Comparison of ENCODE assay signal across 7 cellular contexts in the genomic region with DNA sequence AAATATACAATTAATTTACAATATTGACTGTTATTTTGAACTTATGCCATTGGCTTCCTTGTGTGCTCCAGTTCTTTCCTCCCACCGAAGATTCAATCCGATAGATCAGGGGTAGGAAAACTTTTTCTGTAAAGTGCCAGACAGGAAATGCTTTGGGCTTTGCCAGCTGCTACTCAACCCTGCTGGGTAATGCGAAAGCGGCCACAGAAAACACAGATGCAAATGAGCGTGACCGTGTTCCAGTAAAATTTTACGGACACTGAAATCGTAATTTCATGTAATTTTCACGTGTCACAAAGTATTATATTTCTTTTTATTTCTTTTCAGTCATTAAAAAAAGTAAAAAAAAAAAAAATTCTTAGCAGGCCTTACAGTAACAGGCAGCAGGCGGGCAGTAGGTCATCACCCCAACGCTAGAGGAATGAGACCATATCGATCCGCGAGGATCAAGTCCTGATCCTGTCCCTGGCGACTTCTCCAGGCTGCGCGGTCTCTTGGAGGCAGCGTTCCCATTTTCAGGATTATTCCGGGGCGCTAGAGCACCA. TPM values are rescaled to one million over a fixed set of nuclear protein-coding genes. Genes with fewer than 3 reads are reported as not detected.
DNase-seq lines count a peak whose midpoint lies in the region; ATAC-seq and TF ChIP-seq lines count a peak whose summit lies in the region.

No MANE protein-coding gene starts in this region.

- H3K4me3 Mint-ChIP-seq in activated CD4-positive, alpha-beta T cell treated with anti-CD3 and anti-CD28 coated beads, Interleukin-2, amount 10 ng/mL, durations not matched to agents 24 days and 14 days: peak overlapping the region; percentile 94
- H3K4me3 Mint-ChIP-seq in endodermal cell: peak overlapping the region; percentile 94

- TF ChIP-seq EP300 in transverse colon (IDR thresholded peaks at IDR 0.05; ENCODE audit: low read depth): no peak

- H3K9ac ChIP-seq in endodermal cell (ENCODE audit: extremely low read depth, low read length, poor library complexity, severe bottlenecking): peak overlapping the region; percentile 89

- in situ Hi-C loops in transverse colon (cut with MboI; ENCODE audit: low pct_ligation_motif_present in 1 of 4, low pct_unique_long_range_greater_than_20kb in 1 of 4, low sequenced_read_pairs in 3 of 4): no loop called here

- H3K36me3 ChIP-seq in endodermal cell (ENCODE audit: control insufficient read depth, insufficient read depth, low read length) (peaks cover 4% of the 10 kb centered on the region), transverse colon (no peaks in the 10 kb centered on the region)

- peak; percentile 31 for ATAC-seq in GM21786 (IDR thresholded peaks at IDR 0.05; ENCODE audit: unreplicated experiment)

- DNase-seq in GM12864 (ENCODE audit: low read depth) (no peak), M059J (ENCODE audit: low read depth) (peak; percentile 70), endodermal cell (peak; percentile 56), myocyte (ENCODE audit: low read depth) (peak; percentile 83), transverse colon (peak; percentile 63)
- DNase-seq in activated CD4-positive, alpha-beta T cell treated with anti-CD3 and anti-CD28 coated beads, Interleukin-2, amount 10 ng/mL, durations not matched to agents 24 days and 14 days: peak; percentile 87

- TF ChIP-seq CTCF in GM12864 (IDR thresholded peaks at IDR 0.05; ENCODE audit: low read depth, low read length, missing control alignments): no peak
- TF ChIP-seq CTCF in endodermal cell (conservative IDR thresholded peaks at IDR 0.05): no peak
- TF ChIP-seq CTCF in transverse colon (IDR thresholded peaks at IDR 0.05): peak in 2 of 5 experiments; percentile 20 to 27

- intact Hi-C loops in activated CD4-positive, alpha-beta T cell treated with anti-CD3 and anti-CD28 coated beads, Interleukin-2, amount 10 ng/mL, durations not matched to agents 24 days and 14 days (cut with micrococcal nuclease): loop anchor here (5.0 to 10.0 kb wide), 7 partner anchors 40 to 1955 kb away; a partner anchor contains a TSS
- intact Hi-C loops in transverse colon (cut with DNase I; ENCODE audit: low total_unique reads): loop anchor here (5.0 kb wide), 1 partner anchor 135 kb away; a partner anchor contains a TSS

- no peaks in the 10 kb centered on the region for H3K27me3 Mint-ChIP-seq in activated CD4-positive, alpha-beta T cell treated with anti-CD3 and anti-CD28 coated beads, Interleukin-2, amount 10 ng/mL, durations not matched to agents 24 days and 14 days
- no peaks in the 10 kb centered on the region for H3K27me3 Mint-ChIP-seq in endodermal cell (ENCODE audit: insufficient read depth)

- H3K27ac ChIP-seq in endodermal cell (ENCODE audit: low read depth, low read length): peak overlapping the region; percentile 19
- H3K27ac ChIP-seq in transverse colon: peak overlapping the region; percentile 98 to 100 (median 100)

- H3K4me3 ChIP-seq in GM12864 (ENCODE audit: low read depth, low read length): peak overlapping the region; percentile 87
- peak overlapping the region; percentile 94 for H3K4me3 ChIP-seq in endodermal cell (ENCODE audit: low read length)
- peak overlapping the region; percentile 74 to 88 (median 83) for H3K4me3 ChIP-seq in transverse colon

- H3K27ac Mint-ChIP-seq in activated CD4-positive, alpha-beta T cell treated with anti-CD3 and anti-CD28 coated beads, Interleukin-2, amount 10 ng/mL, durations not matched to agents 24 days and 14 days: peak overlapping the region; percentile 96
- peak overlapping the region; percentile 99 for H3K27ac Mint-ChIP-seq in endodermal cell

- H3K4me1 ChIP-seq in endodermal cell (ENCODE audit: control insufficient read depth, insufficient read depth, low read length) (peaks cover 33% of the 10 kb centered on the region), transverse colon (peaks cover 6 to 52% (median 35%) of the 10 kb centered on the region in 4 donors)

- WGBS in endodermal cell (ENCODE audit: insufficient coverage in 1 of 2, insufficient read length in 1 of 2), 2 experiments: 6 to 7% methylated on average over 16 to 20 of the region's 20 CpGs
- 0 to 3% methylated on average over 7 to 20 of the region's 20 CpGs for whole genome bisulfite sequencing in transverse colon (ENCODE audit: low coverage in 1 of 2), 2 donors

- peaks cover 51% of the 10 kb centered on the region for H3K4me1 Mint-ChIP-seq in activated CD4-positive, alpha-beta T cell treated with anti-CD3 and anti-CD28 coated beads, Interleukin-2, amount 10 ng/mL, durations not matched to agents 24 days and 14 days
- peaks cover 50% of the 10 kb centered on the region for H3K4me1 Mint-ChIP-seq in endodermal cell

- H3K27me3 ChIP-seq in endodermal cell (ENCODE audit: control insufficient read depth, insufficient read depth, low read length, poor library complexity, severe bottlenecking) (no peaks in the 10 kb centered on the region), transverse colon (no peaks in the 10 kb centered on the region)

- TF ChIP-seq POLR2A in transverse colon (IDR thresholded peaks at IDR 0.05): peak; percentile 4

- H3K9me3 Mint-ChIP-seq in activated CD4-positive, alpha-beta T cell treated with anti-CD3 and anti-CD28 coated beads, Interleukin-2, amount 10 ng/mL, durations not matched to agents 24 days and 14 days: no peaks in the 10 kb centered on the region
- H3K9me3 Mint-ChIP-seq in endodermal cell: no peaks in the 10 kb centered on the region

- H3K9me3 ChIP-seq in endodermal cell (ENCODE audit: control insufficient read depth, low read length) (no peaks in the 10 kb centered on the region), transverse colon (no peaks in the 10 kb centered on the region)

- peaks cover 15% of the 10 kb centered on the region for H3K36me3 Mint-ChIP-seq in activated CD4-positive, alpha-beta T cell treated with anti-CD3 and anti-CD28 coated beads, Interleukin-2, amount 10 ng/mL, durations not matched to agents 24 days and 14 days (ENCODE audit: low read depth)
- peaks cover 4% of the 10 kb centered on the region for H3K36me3 Mint-ChIP-seq in endodermal cell (ENCODE audit: low read depth)

RNA-seq across cellular contexts. Expression of a gene that starts 0.6 kb away (rescaled TPM):
- total RNA-seq in M059J (2014; rRNA removed; shearing (Covaris generic)): 24.4 and 29.9 TPM in 2 replicates
- total RNA-seq in activated CD4-positive, alpha-beta T cell treated with anti-CD3 and anti-CD28 coated beads, Interleukin-2, amount 10 ng/mL, durations not matched to agents 24 days and 14 days: 6.6 and 7.2 TPM in 2 replicates
- total RNA-seq in endodermal cell (10 to 100 TPM; 14.0 to 29.0 TPM), myocyte (39.0 and 42.6 TPM in 2 replicates), transverse colon (10 to 100 TPM in 2 of 4 donors, 1 to 10 TPM in 2; 3.4 to 36.7 (median 21.6) TPM)
- polyA plus RNA-seq in endodermal cell (2013, experiment 1 of 2): 7.0 TPM
- 8.6 TPM for polyA plus RNA-seq in endodermal cell (2013, experiment 2 of 2)
- 23.2 TPM for polyA plus RNA-seq in myocyte (2012)

RNA-seq across cellular contexts. Expression of a gene that starts 1.0 kb away (rescaled TPM):
- total RNA-seq in M059J (2014; rRNA removed; shearing (Covaris generic)): 80.5 and 86.9 TPM in 2 replicates
- total RNA-seq in activated CD4-positive, alpha-beta T cell treated with anti-CD3 and anti-CD28 coated beads, Interleukin-2, amount 10 ng/mL, durations not matched to agents 24 days and 14 days: 41.5 and 42.4 TPM in 2 replicates
- total RNA-seq in endodermal cell: 10 to 100 TPM; 15.0 to 20.5 TPM
- 5.7 TPM for polyA plus RNA-seq in endodermal cell (2013, experiment 1 of 2)
- polyA plus RNA-seq in endodermal cell (2013, experiment 2 of 2): 8.4 TPM
- 18.7 and 24.6 TPM in 2 replicates for total RNA-seq in myocyte
- polyA plus RNA-seq in myocyte (2012): 27.1 TPM
- total RNA-seq in transverse colon: 10 to 100 TPM in 2 of 4 donors, 1 to 10 TPM in 1, under 1 TPM in 1; 0.60 to 37.8 (median 19.0) TPM

RNA-seq across cellular contexts. Expression of a gene that starts 59.3 kb away (rescaled TPM):
- total RNA-seq in M059J (2014; rRNA removed; shearing (Covaris generic)): 18.9 and 36.0 TPM in 2 replicates
- total RNA-seq in activated CD4-positive, alpha-beta T cell treated with anti-CD3 and anti-CD28 coated beads, Interleukin-2, amount 10 ng/mL, durations not matched to agents 24 days and 14 days: 40.0 and 45.0 TPM in 2 replicates
- total RNA-seq in endodermal cell (10 to 100 TPM; 24.9 to 31.4 TPM), myocyte (40.2 and 42.1 TPM in 2 replicates), transverse colon (10 to 100 TPM; 21.7 to 29.1 (median 25.1) TPM)
- 11.5 TPM for polyA plus RNA-seq in endodermal cell (2013, experiment 1 of 2)
- 12.3 TPM for polyA plus RNA-seq in endodermal cell (2013, experiment 2 of 2)
- 4.5 TPM for polyA plus RNA-seq in myocyte (2012)
